Comparison of ENCODE assay signal across 28 cellular contexts in genomic region chr9:113896713-113897112, GRCh38.
"Had no signal": no experiment of that assay in that cellular context is flagged by ENCODE, and none has a peak within 500 bp of the region (broad histone marks: within the 10 kb centered on the region; RNA-seq: fewer than 3 reads in every experiment).

No MANE protein-coding gene starts in this region.

- H3K36me3 ChIP-seq: adrenal gland, SJSA1 had no signal

- H3K4me3 ChIP-seq: adrenal gland, SJSA1 had no signal

- ATAC-seq: activated CD8-positive, alpha-beta T cell treated with anti-CD3 and anti-CD28 coated beads, Interleukin-2, amount 10 ng/mL, durations not matched to agents 7 days and 5 days; PC-3; SK-N-SH treated with all-trans-retinoic acid at 6 μM for 48 hours; WTC11 had no signal

- H3K27me3 ChIP-seq: adrenal gland, SJSA1 had no signal

- H3K27ac ChIP-seq: adrenal gland, SJSA1 had no signal

- DNase-seq: activated CD4-positive, alpha-beta T cell treated with anti-CD3 and anti-CD28 coated beads for 48 hours; activated CD4-positive, alpha-beta T cell treated with anti-CD3 and anti-CD28 coated beads, Interleukin-2, amount 50 U/mL, for 4 hours; activated CD4-positive, CD25-positive, alpha-beta regulatory T cell treated with anti-CD3 and anti-CD28 coated beads, Interleukin-2, amount 50 U/mL, for 72 hours; activated CD8-positive, alpha-beta memory T cell treated with anti-CD3 and anti-CD28 coated beads, Interleukin-2, amount 50 U/mL, for 48 hours; activated CD8-positive, alpha-beta T cell treated with anti-CD3 and anti-CD28 coated beads, Interleukin-2, amount 10 ng/mL, durations not matched to agents 7 days and 5 days; activated naive CD4-positive, alpha-beta T cell treated with anti-CD3 and anti-CD28 coated beads, Interleukin-2, amount 50 U/mL, for 16 hours; activated naive CD8-positive, alpha-beta T cell treated with anti-CD3 and anti-CD28 coated beads, Interleukin-2, amount 10 ng/mL, durations not matched to agents 7 days and 5 days; activated T-cell treated with anti-CD3 and anti-CD28 coated beads, Interleukin-2, amount 50 U/mL, for 1 hour; adrenal gland; anterior cingulate cortex; cerebellar nuclear complex; MM.1S; NCI-H1092; NCI-H1417; NCI-H1694; NCI-H2029; NCI-H2107; NCI-H2171 treated with DMSO at 0.1 percent for 48 hours; NCI-H345; NCI-H510A; NCI-H69; NK-92 treated with Interleukin-12 subunit alpha and Interleukin-12 subunit beta, amount 100 ng/mL, for 24 hours; PC-3; SHP77; T-helper 9 cell had no signal

- H3K9me3 ChIP-seq: adrenal gland, SJSA1 had no signal
